8 cellular contexts compared by ENCODE assay signal in the genomic region with DNA sequence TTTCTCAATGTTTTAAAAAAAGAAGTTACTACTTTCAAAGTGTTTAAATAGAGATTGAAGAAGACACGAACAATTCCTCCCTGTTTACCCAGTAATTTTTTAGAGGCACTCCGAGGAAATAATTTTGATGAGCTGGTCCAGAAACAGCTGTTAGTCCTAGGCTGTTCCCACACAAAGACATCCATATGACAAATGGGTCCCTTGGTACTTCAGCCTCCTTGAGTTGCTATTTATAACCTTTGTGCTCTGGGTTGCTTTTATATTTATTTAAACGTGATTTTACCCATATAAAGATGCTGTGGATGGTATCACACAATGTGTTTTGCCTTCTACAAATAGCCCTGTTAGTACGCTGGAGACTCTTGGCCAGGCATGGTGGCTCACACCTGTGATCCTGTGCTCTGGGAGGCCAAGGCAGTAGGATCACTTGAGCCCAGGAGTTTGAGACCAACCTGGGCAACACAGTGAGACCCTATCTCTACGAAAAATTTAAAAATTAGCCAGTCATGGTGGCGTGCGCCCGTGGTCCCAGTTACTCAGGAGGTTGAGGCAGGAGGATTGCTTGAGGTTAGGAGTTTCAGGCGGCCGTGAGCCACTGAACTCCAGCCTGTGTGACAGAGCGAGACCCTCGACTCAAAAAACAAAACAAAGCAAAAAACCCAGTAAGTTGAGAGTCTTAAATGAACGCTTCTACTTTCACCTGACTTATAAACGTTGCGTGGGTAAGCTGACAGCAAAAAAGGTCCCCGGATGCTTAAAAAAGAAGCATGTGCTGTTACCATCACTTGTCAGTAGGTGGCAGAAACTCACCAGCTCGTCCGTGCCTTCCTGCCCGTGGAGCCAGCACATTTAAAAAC. TPM values are rescaled to one million over a fixed set of nuclear protein-coding genes. Genes with fewer than 3 reads are reported as not detected.
A peak's percentile ranks its signal among the peaks of the same experiment; 100 is the strongest.
DNase-seq lines count a peak whose midpoint lies in the region; ATAC-seq and TF ChIP-seq lines count a peak whose summit lies in the region.

No MANE protein-coding gene starts in this region.

- TF ChIP-seq CTCF in NB4 (IDR thresholded peaks at IDR 0.05; ENCODE audit: low read depth, low read length) = peak; percentile 88
- peak; percentile 86 for TF ChIP-seq CTCF in cardiac muscle cell (IDR thresholded peaks at IDR 0.05; ENCODE audit: low read depth, low read length)
- peak; percentile 82 to 90 (median 85) for TF ChIP-seq CTCF in prostate gland (IDR thresholded peaks at IDR 0.05)

- TF ChIP-seq POLR2A in NB4 (IDR thresholded peaks at IDR 0.05; ENCODE audit: extremely low read depth, insufficient read length) = no peak
- TF ChIP-seq POLR2A in prostate gland (IDR thresholded peaks at IDR 0.05) = no peak

- H3K36me3 ChIP-seq in cardiac muscle cell = no peaks in the 10 kb centered on the region
- H3K36me3 ChIP-seq in prostate gland = no peaks in the 10 kb centered on the region

- H3K4me1 ChIP-seq in cardiac muscle cell (ENCODE audit: low read depth) = peaks cover 22% of the 10 kb centered on the region
- H3K4me1 ChIP-seq in prostate gland (replicated peaks) = peaks cover 6% of the 10 kb centered on the region

- H3K27ac ChIP-seq in cardiac muscle cell (no peak overlapping the region), prostate gland (no peak overlapping the region)

- DNase-seq in ACHN (peak; percentile 63), NB4 (ENCODE audit: low read depth) (peak; percentile 83), SKM-1 treated with dmso at 0.1 percent for 144 hours (lab: John Stamatoyannopoulos, UW; ENCODE audit: unreplicated experiment) (peak; percentile 60), cardiac muscle cell (ENCODE audit: low read depth in 1 of 2, low spot score in 1 of 2) (peak; percentile 80 to 87), prostate gland (ENCODE audit: low spot score) (peak; percentile 62)
- no peak for DNase-seq in activated naive CD8-positive, alpha-beta T cell treated with anti-CD3 and anti-CD28 coated beads, Interleukin-2, amount 10 ng/mL, durations not matched to agents 7 days and 5 days

- no peak overlapping the region for H3K4me3 ChIP-seq in NB4 (ENCODE audit: low read depth, low read length)
- no peak overlapping the region for H3K4me3 ChIP-seq in cardiac muscle cell
- H3K4me3 ChIP-seq in prostate gland = no peak overlapping the region

- H3K36me3 Mint-ChIP-seq in activated naive CD8-positive, alpha-beta T cell treated with anti-CD3 and anti-CD28 coated beads, Interleukin-2, amount 10 ng/mL, durations not matched to agents 7 days and 5 days = peaks cover 47% of the 10 kb centered on the region

- no peaks in the 10 kb centered on the region for H3K9me3 Mint-ChIP-seq in activated naive CD8-positive, alpha-beta T cell treated with anti-CD3 and anti-CD28 coated beads, Interleukin-2, amount 10 ng/mL, durations not matched to agents 7 days and 5 days

- peaks cover 48% of the 10 kb centered on the region for H3K4me1 Mint-ChIP-seq in activated naive CD8-positive, alpha-beta T cell treated with anti-CD3 and anti-CD28 coated beads, Interleukin-2, amount 10 ng/mL, durations not matched to agents 7 days and 5 days

- POLR2A ChIA-PET in activated naive CD8-positive, alpha-beta T cell treated with anti-CD3 and anti-CD28 coated beads, Interleukin-2, amount 10 ng/mL, durations not matched to agents 7 days and 5 days (lab: Charles Lee) = interaction anchor here (0.6 to 3.6 kb wide), 6 partner anchors 44 to 162 kb away, joined by 3 to 16 read pairs (median 6); a partner anchor contains a TSS

- in situ Hi-C loops in ACHN (cut with HindIII; ENCODE audit: low pct_ligation_motif_present, low pct_unique_long_range_greater_than_20kb, low sequenced_read_pairs) = no loop called here

- H3K4me3 Mint-ChIP-seq in activated naive CD8-positive, alpha-beta T cell treated with anti-CD3 and anti-CD28 coated beads, Interleukin-2, amount 10 ng/mL, durations not matched to agents 7 days and 5 days = peak overlapping the region; percentile 37

- intact Hi-C loops in prostate gland (cut with DNase I) = loop anchor here (2.0 to 5.0 kb wide), 2 partner anchors 135 to 217 kb away; no protein-coding TSS in a partner anchor

- peak; percentile 52 for ATAC-seq in GM18868 (IDR thresholded peaks at IDR 0.05; ENCODE audit: unreplicated experiment)
- peak; percentile 25 for ATAC-seq in activated naive CD8-positive, alpha-beta T cell treated with anti-CD3 and anti-CD28 coated beads, Interleukin-2, amount 10 ng/mL, durations not matched to agents 7 days and 5 days (ENCODE audit: low read depth)
- ATAC-seq in GM18511 (IDR thresholded peaks at IDR 0.05; ENCODE audit: unreplicated experiment) = no peak

- WGBS in prostate gland = 39% methylated on average over 19 of the region's 19 CpGs

- H3K27me3 Mint-ChIP-seq in activated naive CD8-positive, alpha-beta T cell treated with anti-CD3 and anti-CD28 coated beads, Interleukin-2, amount 10 ng/mL, durations not matched to agents 7 days and 5 days = no peaks in the 10 kb centered on the region

- H3K9me3 ChIP-seq in cardiac muscle cell (ENCODE audit: low read depth) (no peaks in the 10 kb centered on the region), prostate gland (no peaks in the 10 kb centered on the region)

- peak overlapping the region; percentile 84 for H3K27ac Mint-ChIP-seq in activated naive CD8-positive, alpha-beta T cell treated with anti-CD3 and anti-CD28 coated beads, Interleukin-2, amount 10 ng/mL, durations not matched to agents 7 days and 5 days

- H3K27me3 ChIP-seq in cardiac muscle cell = no peaks in the 10 kb centered on the region
- no peaks in the 10 kb centered on the region for H3K27me3 ChIP-seq in prostate gland (replicated peaks; ENCODE audit: insufficient read depth)

RNA-seq across cellular contexts. Expression of a gene that starts 56.9 kb away (rescaled TPM):
- 1 to 10 TPM; 1.6 to 2.2 TPM for total RNA-seq in activated naive CD8-positive, alpha-beta T cell treated with anti-CD3 and anti-CD28 coated beads, Interleukin-2, amount 10 ng/mL, durations not matched to agents 7 days and 5 days
- total RNA-seq in cardiac muscle cell (not detected in 2 replicates), prostate gland (not detected)
- not detected in 2 replicates for polyA plus RNA-seq in cardiac muscle cell
